ENCODE assay signal across 8 cellular contexts in genomic region chr3:141412087-141412935, GRCh38. TPM values are rescaled to one million over a fixed set of nuclear protein-coding genes. Genes with fewer than 3 reads are reported as not detected.
DNase-seq lines count a peak whose midpoint lies in the region; ATAC-seq and TF ChIP-seq lines count a peak whose summit lies in the region.

No MANE protein-coding gene starts in this region.

- intact Hi-C loops in ascending aorta (cut with DNase I), result loop anchor here (2.0 kb wide), 2 partner anchors 28 to 52 kb away; no protein-coding TSS in a partner anchor

- H3K27me3 ChIP-seq in ascending aorta, result no peaks in the 10 kb centered on the region
- no peaks in the 10 kb centered on the region for H3K27me3 ChIP-seq in skeletal muscle tissue (ENCODE audit: control insufficient read depth in 3 of 3, insufficient read depth in 3 of 3, low read length in 3 of 3)

- H3K9ac ChIP-seq in skeletal muscle tissue (ENCODE audit: low read depth in 1 of 3, low read length in 3 of 3), result peak overlapping the region; percentile 73 to 89 (median 86)

- H3K27ac ChIP-seq in ascending aorta (peak overlapping the region; percentile 92 to 99), skeletal muscle tissue (ENCODE audit: low read depth, low read length) (peak overlapping the region; percentile 97)

- ATAC-seq in HG02678 (IDR thresholded peaks at IDR 0.05; ENCODE audit: unreplicated experiment), result peak; percentile 78
- ATAC-seq in GM21576 (IDR thresholded peaks at IDR 0.05; ENCODE audit: unreplicated experiment), result no peak
- ATAC-seq in GM19397 (IDR thresholded peaks at IDR 0.05; ENCODE audit: unreplicated experiment), result no peak

- no peak for TF ChIP-seq CTCF in ascending aorta (IDR thresholded peaks at IDR 0.05)

- DNase-seq in DMS53 (lab: John Stamatoyannopoulos, UW) (peak; percentile 81), ascending aorta (ENCODE audit: low spot score in 2 of 2) (peak in 1 of 2 donors; percentile 84), hypothalamus (lab: John Stamatoyannopoulos, UW) (peak in 27 of 51 donors; percentile 13 to 77 (median 41))

- H3K4me1 ChIP-seq in ascending aorta (peaks cover 12 to 72% of the 10 kb centered on the region in 2 donors), skeletal muscle tissue (ENCODE audit: control insufficient read depth in 3 of 3, insufficient read depth in 3 of 3, low read length in 3 of 3) (peaks cover 50 to 60% (median 53%) of the 10 kb centered on the region in 3 donors)

- peak overlapping the region; percentile 43 to 54 for H3K4me3 ChIP-seq in ascending aorta
- peak overlapping the region; percentile 36 to 67 (median 46) for H3K4me3 ChIP-seq in skeletal muscle tissue (ENCODE audit: low read length in 3 of 3)

- TF ChIP-seq POLR2A in Raji (IDR thresholded peaks at IDR 0.05; ENCODE audit: insufficient read depth, low read depth, low read length), result 0 out of 2 replicates have a peak, but pooled peaks have one; percentile 14

- H3K9me3 ChIP-seq in ascending aorta (no peaks in the 10 kb centered on the region), skeletal muscle tissue (ENCODE audit: control insufficient read depth in 3 of 3, low read length in 3 of 3) (no peaks in the 10 kb centered on the region)

- H3K36me3 ChIP-seq in ascending aorta, result peaks cover 12 to 32% of the 10 kb centered on the region in 2 donors
- H3K36me3 ChIP-seq in skeletal muscle tissue (ENCODE audit: control insufficient read depth in 3 of 3, insufficient read depth in 3 of 3, low read length in 3 of 3), result peaks cover 9 to 21% (median 18%) of the 10 kb centered on the region in 3 donors

RNA-seq across cellular contexts. Expression of gene ZBTB38, which starts 44.0 kb away (rescaled TPM):
- total RNA-seq in ascending aorta (101 TPM), skeletal muscle tissue (29.7 TPM)
